11 cellular contexts compared by ENCODE assay signal in genomic region chr2:173307287-173307686, GRCh38. TPM values are rescaled to one million over a fixed set of nuclear protein-coding genes. Genes with fewer than 3 reads are reported as not detected.
DNase-seq lines count a peak whose midpoint lies in the region; ATAC-seq and TF ChIP-seq lines count a peak whose summit lies in the region.
"Had no signal": no experiment of that assay in that cellular context is flagged by ENCODE, and none has a peak within 500 bp of the region (broad histone marks: within the 10 kb centered on the region; RNA-seq: fewer than 3 reads in every experiment).

No MANE protein-coding gene starts in this region.

- no peak for TF ChIP-seq POLR2A in breast epithelium (IDR thresholded peaks at IDR 0.05)

- no TSS peak for BruUV-seq in MCF 10A (replicated peaks; lab: Mats Ljungman, UMichigan)

- H3K27ac Mint-ChIP-seq in MCF 10A (ENCODE audit: low read depth, unreplicated experiment) = no peak overlapping the region
- peak overlapping the region; percentile 91 for H3K27ac Mint-ChIP-seq in WTC11
- H3K27ac Mint-ChIP-seq in stimulated activated naive B cell treated with anti-CD40 and anti-IgM and Interleukin-4, amounts not matched to agents 10 μg/mL and 1 μg/mL and 100 μg/mL, for 72 hours = no peak overlapping the region
- no peak overlapping the region for H3K27ac Mint-ChIP-seq in activated CD4-positive, alpha-beta T cell treated with anti-CD3 and anti-CD28 coated beads, Interleukin-2, amount 10 ng/mL, durations not matched to agents 24 days and 14 days

- no peaks in the 10 kb centered on the region for H3K4me1 ChIP-seq in breast epithelium
- H3K4me1 ChIP-seq: SJSA1 had no signal

- H3K9me3 ChIP-seq in breast epithelium = no peaks in the 10 kb centered on the region
- H3K9me3 ChIP-seq: A549, SJSA1 had no signal

- H3K9me3 Mint-ChIP-seq in MCF 10A (ENCODE audit: unreplicated experiment) (no peaks in the 10 kb centered on the region), WTC11 (peaks cover 28% of the 10 kb centered on the region)
- peaks cover 0 to 4% of the 10 kb centered on the region in 2 donors for H3K9me3 Mint-ChIP-seq in stimulated activated naive B cell treated with anti-CD40 and anti-IgM and Interleukin-4, amounts not matched to agents 10 μg/mL and 1 μg/mL and 100 μg/mL, for 72 hours
- H3K9me3 Mint-ChIP-seq in activated CD4-positive, alpha-beta T cell treated with anti-CD3 and anti-CD28 coated beads, Interleukin-2, amount 10 ng/mL, durations not matched to agents 24 days and 14 days = peaks cover 5% of the 10 kb centered on the region

- TF ChIP-seq CTCF in breast epithelium (IDR thresholded peaks at IDR 0.05) (no peak), MCF 10A (IDR thresholded peaks at IDR 0.05; ENCODE audit: unreplicated experiment) (no peak), WTC11 (IDR thresholded peaks at IDR 0.05) (no peak)

- H3K4me3 Mint-ChIP-seq in MCF 10A (ENCODE audit: unreplicated experiment) = no peak overlapping the region
- no peak overlapping the region for H3K4me3 Mint-ChIP-seq in WTC11
- H3K4me3 Mint-ChIP-seq in stimulated activated naive B cell treated with anti-CD40 and anti-IgM and Interleukin-4, amounts not matched to agents 10 μg/mL and 1 μg/mL and 100 μg/mL, for 72 hours = peak overlapping the region; percentile 28 to 39
- no peak overlapping the region for H3K4me3 Mint-ChIP-seq in activated CD4-positive, alpha-beta T cell treated with anti-CD3 and anti-CD28 coated beads, Interleukin-2, amount 10 ng/mL, durations not matched to agents 24 days and 14 days

- intact Hi-C loops in breast epithelium (cut with DNase I; ENCODE audit: low total_unique reads) = no loop called here
- intact Hi-C loops in MCF 10A (cut with micrococcal nuclease) = no loop called here
- intact Hi-C loops in activated CD4-positive, alpha-beta T cell treated with anti-CD3 and anti-CD28 coated beads, Interleukin-2, amount 10 ng/mL, durations not matched to agents 24 days and 14 days (cut with micrococcal nuclease) = no loop called here

- POLR2A ChIA-PET in MCF 10A (lab: Yijun Ruan, JAX) = no interaction called here
- POLR2A ChIA-PET in WTC11 (lab: Charles Lee) = no interaction called here

- H3K27ac ChIP-seq in breast epithelium = no peak overlapping the region
- H3K27ac ChIP-seq: A549, SJSA1 had no signal

- CTCF ChIA-PET in MCF 10A (lab: Yijun Ruan, JAX) (no interaction called here), WTC11 (lab: Charles Lee) (interaction anchor here (0.9 kb wide), 1 partner anchor 48 kb away, joined by 3 read pairs; no protein-coding TSS in a partner anchor)

- H3K4me1 Mint-ChIP-seq in MCF 10A (ENCODE audit: insufficient read depth, unreplicated experiment) (no peaks in the 10 kb centered on the region), WTC11 (peaks cover 51% of the 10 kb centered on the region)
- peaks cover 6 to 16% of the 10 kb centered on the region in 2 donors for H3K4me1 Mint-ChIP-seq in stimulated activated naive B cell treated with anti-CD40 and anti-IgM and Interleukin-4, amounts not matched to agents 10 μg/mL and 1 μg/mL and 100 μg/mL, for 72 hours
- H3K4me1 Mint-ChIP-seq in activated CD4-positive, alpha-beta T cell treated with anti-CD3 and anti-CD28 coated beads, Interleukin-2, amount 10 ng/mL, durations not matched to agents 24 days and 14 days = peaks cover 3% of the 10 kb centered on the region

- ATAC-seq in HG02759 (IDR thresholded peaks at IDR 0.05; ENCODE audit: unreplicated experiment) (peak; percentile 96), WTC11 (peak; percentile 84)
- ATAC-seq in stimulated activated naive B cell treated with anti-CD40 and anti-IgM and Interleukin-4, amounts not matched to agents 10 μg/mL and 1 μg/mL and 100 μg/mL, for 72 hours (replicated peaks) = peak; percentile 95 to 96
- ATAC-seq: A549 had no signal

- DNase-seq in breast epithelium (ENCODE audit: low spot score in 2 of 2) (no peak), MCF 10A (ENCODE audit: unreplicated experiment) (no peak), WTC11 (ENCODE audit: low spot score) (no peak), SW480 (ENCODE audit: low spot score) (no peak), NCI-H82 treated with DMSO at 0.1 percent for 48 hours (lab: John Stamatoyannopoulos, UW; ENCODE audit: unreplicated experiment) (no peak)
- peak; percentile 4 for DNase-seq in stimulated activated naive B cell treated with anti-CD40 and anti-IgM and Interleukin-4, amounts not matched to agents 10 μg/mL and 1 μg/mL and 100 μg/mL, for 72 hours
- no peak for DNase-seq in activated CD4-positive, alpha-beta T cell treated with anti-CD3 and anti-CD28 coated beads, Interleukin-2, amount 10 ng/mL, durations not matched to agents 24 days and 14 days
- DNase-seq: GF-D8 had no signal

- peak overlapping the region in 2 of 3 donors; percentile 22 to 25 for H3K4me3 ChIP-seq in breast epithelium
- H3K4me3 ChIP-seq: A549, SJSA1 had no signal

- no peaks in the 10 kb centered on the region for H3K27me3 Mint-ChIP-seq in MCF 10A (ENCODE audit: insufficient read depth, unreplicated experiment)
- H3K27me3 Mint-ChIP-seq in WTC11 (ENCODE audit: low read depth) = no peaks in the 10 kb centered on the region
- peaks cover 4 to 5% of the 10 kb centered on the region in 2 donors for H3K27me3 Mint-ChIP-seq in stimulated activated naive B cell treated with anti-CD40 and anti-IgM and Interleukin-4, amounts not matched to agents 10 μg/mL and 1 μg/mL and 100 μg/mL, for 72 hours
- no peaks in the 10 kb centered on the region for H3K27me3 Mint-ChIP-seq in activated CD4-positive, alpha-beta T cell treated with anti-CD3 and anti-CD28 coated beads, Interleukin-2, amount 10 ng/mL, durations not matched to agents 24 days and 14 days

- H3K36me3 ChIP-seq in breast epithelium = no peaks in the 10 kb centered on the region
- H3K36me3 ChIP-seq: SJSA1 had no signal

- no peaks in the 10 kb centered on the region for H3K27me3 ChIP-seq in breast epithelium
- H3K27me3 ChIP-seq: SJSA1 had no signal

- no peaks in the 10 kb centered on the region for H3K36me3 Mint-ChIP-seq in MCF 10A (ENCODE audit: insufficient read depth, unreplicated experiment)
- peaks cover 22% of the 10 kb centered on the region for H3K36me3 Mint-ChIP-seq in WTC11
- no peaks in the 10 kb centered on the region for H3K36me3 Mint-ChIP-seq in stimulated activated naive B cell treated with anti-CD40 and anti-IgM and Interleukin-4, amounts not matched to agents 10 μg/mL and 1 μg/mL and 100 μg/mL, for 72 hours
- H3K36me3 Mint-ChIP-seq in activated CD4-positive, alpha-beta T cell treated with anti-CD3 and anti-CD28 coated beads, Interleukin-2, amount 10 ng/mL, durations not matched to agents 24 days and 14 days (ENCODE audit: low read depth) = no peaks in the 10 kb centered on the region

TF ChIP-seq in WTC11, 78 proteins besides CTCF, POLR2A, EP300 and RAD21 (continues in another document):
- TF ChIP-seq ATF2 (CRISPR knock-in tag; IDR thresholded peaks at IDR 0.05; ENCODE audit: borderline replicate concordance, low read depth) (no peak), IRF1 (CRISPR knock-in tag; IDR thresholded peaks at IDR 0.05) (no peak), FOXK1 (CRISPR knock-in tag; IDR thresholded peaks at IDR 0.05) (no peak), ATF3 (CRISPR knock-in tag; conservative IDR thresholded peaks at IDR 0.05) (no peak)

RNA-seq across cellular contexts. Expression of gene CDCA7, which starts 47.4 kb away (rescaled TPM):
- total RNA-seq in breast epithelium (1 to 10 TPM in 2 of 3 donors, under 1 TPM in 1; 0.16 to 3.2 (median 2.3) TPM), MCF 10A (2022) (6.2 and 14.0 TPM in 2 replicates), WTC11 (2021) (64.2 to 79.7 TPM (median 66.6 TPM) in 3 replicates)
- total RNA-seq in activated CD4-positive, alpha-beta T cell treated with anti-CD3 and anti-CD28 coated beads, Interleukin-2, amount 10 ng/mL, durations not matched to agents 24 days and 14 days = 116 and 118 TPM in 2 replicates

Comparison
In these comparisons a context has a peak if more than half of its experiments do, and no peak if none do; other contexts are left out.
1. H3K4me3 Mint-ChIP-seq: peak in stimulated activated naive B cell treated with anti-CD40 and anti-IgM and Interleukin-4, amounts not matched to agents 10 μg/mL and 1 μg/mL and 100 μg/mL, for 72 hours (2 of 2); none in MCF 10A (single experiment), WTC11 (single experiment) and activated CD4-positive, alpha-beta T cell treated with anti-CD3 and anti-CD28 coated beads, Interleukin-2, amount 10 ng/mL, durations not matched to agents 24 days and 14 days (single experiment).
2. Peak in every context shown above with its lines, with median percentiles within 50 percentile points of each other: ATAC-seq.